Comparison of ENCODE assay signal across 25 cellular contexts in the genomic region with DNA sequence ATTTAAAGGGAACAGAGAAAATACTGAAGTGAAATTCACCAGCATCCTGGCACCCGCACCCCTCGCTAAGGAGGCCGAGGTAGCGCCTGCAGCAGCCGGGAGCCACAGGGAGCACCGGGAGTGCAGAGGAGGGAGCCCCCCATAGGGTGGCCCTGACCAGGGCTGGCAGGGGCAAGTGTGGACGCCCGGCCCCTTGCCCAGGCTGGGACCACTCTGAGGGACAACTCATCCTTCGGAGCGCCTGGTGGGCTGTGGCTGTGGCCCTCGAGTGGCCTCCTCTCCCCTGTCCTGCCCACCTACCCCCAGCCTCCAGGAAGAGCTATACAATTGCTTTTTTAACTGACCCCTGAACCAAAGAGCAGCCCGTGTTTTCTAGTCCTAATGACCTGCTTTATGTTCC. TPM values are rescaled to one million over a fixed set of nuclear protein-coding genes. Genes with fewer than 3 reads are reported as not detected.
"Had no signal": no experiment of that assay in that cellular context is flagged by ENCODE, and none has a peak within 500 bp of the region (broad histone marks: within the 10 kb centered on the region; RNA-seq: fewer than 3 reads in every experiment).

No MANE protein-coding gene starts in this region.

- H3K36me3 ChIP-seq: brain microvascular endothelial cell, cardiac muscle cell, Peyer's patch, SJSA1 had no signal

- H3K9me3 Mint-ChIP-seq: activated CD8-positive, alpha-beta T cell treated with anti-CD3 and anti-CD28 coated beads for 36 hours; activated naive CD8-positive, alpha-beta T cell treated with anti-CD3 and anti-CD28 coated beads for 36 hours; activated T-cell treated with anti-CD3 and anti-CD28 coated beads, Interleukin-2, amount 50 U/mL, for 72 hours; activated T-helper 2 cell treated with anti-CD3 and anti-CD28 coated beads, Interferon-gamma antibody, Interleukin-2, Interleukin-4, amounts not matched to agents 10 μg/mL and 5 μg/mL and 100 μg/mL, durations not matched to agents 14 hours and 24 hours and 36 hours; T-cell had no signal

- H3K27ac ChIP-seq: brain microvascular endothelial cell, cardiac muscle cell, Peyer's patch, SJSA1, VCaP had no signal

- H3K27me3 ChIP-seq: brain microvascular endothelial cell, cardiac muscle cell, Peyer's patch, SJSA1 had no signal

- H3K36me3 Mint-ChIP-seq: activated naive CD4-positive, alpha-beta T cell treated with anti-CD3 and anti-CD28 coated beads, Interleukin-2, amount 10 ng/mL, durations not matched to agents 7 days and 5 days; activated naive CD8-positive, alpha-beta T cell treated with anti-CD3 and anti-CD28 coated beads for 36 hours; T-cell had no signal

- H3K9me3 ChIP-seq: Peyer's patch, SJSA1 had no signal

- H3K4me1 Mint-ChIP-seq: activated naive CD4-positive, alpha-beta T cell treated with anti-CD3 and anti-CD28 coated beads, Interleukin-2, amount 10 ng/mL, durations not matched to agents 7 days and 5 days; activated naive CD8-positive, alpha-beta T cell treated with anti-CD3 and anti-CD28 coated beads for 36 hours; T-cell had no signal

- DNase-seq: activated CD4-positive, alpha-beta T cell treated with anti-CD3 and anti-CD28 coated beads for 4 hours; activated CD8-positive, alpha-beta memory T cell treated with anti-CD3 and anti-CD28 coated beads, Interleukin-2, amount 50 U/mL, for 4 hours; activated CD8-positive, alpha-beta T cell treated with anti-CD3 and anti-CD28 coated beads for 36 hours; activated gamma-delta T cell treated with Interleukin-2 at 50 U/mL for 16 hours; activated naive CD4-positive, alpha-beta T cell treated with anti-CD3 and anti-CD28 coated beads, Interleukin-2, amount 10 ng/mL, durations not matched to agents 7 days and 5 days; activated naive CD8-positive, alpha-beta T cell treated with anti-CD3 and anti-CD28 coated beads for 36 hours; activated T-cell treated with anti-CD3 and anti-CD28 coated beads, Interleukin-2, amount 50 U/mL, for 72 hours; brain microvascular endothelial cell; Kasumi-1; NCI-H1105 treated with DMSO at 0.1 percent for 48 hours; NCI-H1436 treated with DMSO at 0.1 percent for 48 hours; NCI-H187; NCI-H2081; NCI-H446; NCI-H524; SHP77; T-cell; T-helper 2 cell had no signal

- H3K4me1 ChIP-seq: Peyer's patch, SJSA1 had no signal

- H3K27ac Mint-ChIP-seq: activated CD8-positive, alpha-beta T cell treated with anti-CD3 and anti-CD28 coated beads for 36 hours; activated naive CD4-positive, alpha-beta T cell treated with anti-CD3 and anti-CD28 coated beads, Interleukin-2, amount 10 ng/mL, durations not matched to agents 7 days and 5 days; activated T-cell treated with anti-CD3 and anti-CD28 coated beads, Interleukin-2, amount 50 U/mL, for 72 hours; activated T-helper 2 cell treated with anti-CD3 and anti-CD28 coated beads, Interferon-gamma antibody, Interleukin-2, Interleukin-4, amounts not matched to agents 10 μg/mL and 5 μg/mL and 100 μg/mL, durations not matched to agents 14 hours and 24 hours and 36 hours; T-cell had no signal

- H3K4me3 Mint-ChIP-seq: activated CD8-positive, alpha-beta T cell treated with anti-CD3 and anti-CD28 coated beads for 36 hours; activated naive CD4-positive, alpha-beta T cell treated with anti-CD3 and anti-CD28 coated beads, Interleukin-2, amount 10 ng/mL, durations not matched to agents 7 days and 5 days; activated naive CD8-positive, alpha-beta T cell treated with anti-CD3 and anti-CD28 coated beads for 36 hours; activated T-cell treated with anti-CD3 and anti-CD28 coated beads, Interleukin-2, amount 50 U/mL, for 72 hours; T-cell had no signal

- H3K27me3 Mint-ChIP-seq: activated CD8-positive, alpha-beta T cell treated with anti-CD3 and anti-CD28 coated beads for 36 hours; activated naive CD4-positive, alpha-beta T cell treated with anti-CD3 and anti-CD28 coated beads, Interleukin-2, amount 10 ng/mL, durations not matched to agents 7 days and 5 days had no signal

- H3K4me3 ChIP-seq: cardiac muscle cell, Peyer's patch, SJSA1 had no signal

- ATAC-seq: activated CD4-positive, CD25-positive, alpha-beta regulatory T cell treated with anti-CD3 and anti-CD28 coated beads, Interleukin-2, amount 50 U/mL, for 24 hours; activated CD8-positive, alpha-beta T cell treated with anti-CD3 and anti-CD28 coated beads for 36 hours; activated T-cell treated with anti-CD3 and anti-CD28 coated beads, Interleukin-2, amount 50 U/mL, for 72 hours; T-cell had no signal

RNA-seq across cellular contexts. Expression of gene PLEKHG4B, which starts 47.0 kb away (rescaled TPM):
- total RNA-seq: activated CD8-positive, alpha-beta T cell treated with anti-CD3 and anti-CD28 coated beads for 36 hours; activated T-cell treated with anti-CD3 and anti-CD28 coated beads, Interleukin-2, amount 50 U/mL, for 72 hours; activated T-helper 2 cell treated with anti-CD3 and anti-CD28 coated beads, Interferon-gamma antibody, Interleukin-2, Interleukin-4, amounts not matched to agents 10 μg/mL and 5 μg/mL and 100 μg/mL, durations not matched to agents 14 hours and 24 hours and 36 hours had no signal

RNA-seq across cellular contexts. Expression of gene LRRC14B, which starts 52.4 kb away (rescaled TPM):
- total RNA-seq: activated T-cell treated with anti-CD3 and anti-CD28 coated beads, Interleukin-2, amount 50 U/mL, for 72 hours; activated T-helper 2 cell treated with anti-CD3 and anti-CD28 coated beads, Interferon-gamma antibody, Interleukin-2, Interleukin-4, amounts not matched to agents 10 μg/mL and 5 μg/mL and 100 μg/mL, durations not matched to agents 14 hours and 24 hours and 36 hours; Peyer's patch; SJSA1; T-cell had no signal
- polyA plus RNA-seq: adipose tissue had no signal
